Comparison of ENCODE assay signal across 8 cellular contexts in genomic region chr6:100001915-100002388, GRCh38. TPM values are rescaled to one million over a fixed set of nuclear protein-coding genes. Genes with fewer than 3 reads are reported as not detected.
DNase-seq lines count a peak whose midpoint lies in the region; ATAC-seq, FAIRE-seq and TF ChIP-seq lines count a peak whose summit lies in the region.

No MANE protein-coding gene starts in this region.

- 1% methylated on average over 3 of the region's 3 CpGs for WGBS in psoas muscle, 3 donors

- ATAC-seq in GM21717 (IDR thresholded peaks at IDR 0.05; ENCODE audit: unreplicated experiment) (peak; percentile 96), psoas muscle (peak; percentile 76 to 96 (median 84))

- H3K36me3 ChIP-seq in NT2/D1 (ENCODE audit: insufficient read depth, insufficient read length, low read length): no peaks in the 10 kb centered on the region
- no peaks in the 10 kb centered on the region for H3K36me3 ChIP-seq in psoas muscle (ENCODE audit: insufficient read depth in 1 of 2, low read depth in 1 of 2)

- TF ChIP-seq CTCF in psoas muscle (IDR thresholded peaks at IDR 0.05): peak; percentile 94

- peak; percentile 36 for DNase-seq in GM04504 (ENCODE audit: low read depth)
- DNase-seq in HTR-8/SVneo (ENCODE audit: insufficient read length, low spot score): peak; percentile 48
- peak; percentile 22 for DNase-seq in NT2/D1 (ENCODE audit: low read depth, low spot score)
- peak; percentile 45 for DNase-seq in activated naive CD4-positive, alpha-beta T cell treated with Interleukin-2 at 50 U/mL for 16 hours
- DNase-seq in glomerular visceral epithelial cell (ENCODE audit: extremely low spot score): peak; percentile 57
- DNase-seq in psoas muscle: peak; percentile 31 to 66
- no peak for DNase-seq in HuH-7.5 (ENCODE audit: low spot score)

- H3K4me3 ChIP-seq in NT2/D1 (ENCODE audit: insufficient read length, low read depth) (no peak overlapping the region), psoas muscle (no peak overlapping the region)

- H3K4me1 ChIP-seq in NT2/D1 (ENCODE audit: insufficient read depth, insufficient read length): no peaks in the 10 kb centered on the region
- no peaks in the 10 kb centered on the region for H3K4me1 ChIP-seq in psoas muscle

- H3K9me3 ChIP-seq in NT2/D1 (ENCODE audit: insufficient read depth, low read length): no peaks in the 10 kb centered on the region
- H3K9me3 ChIP-seq in psoas muscle: no peaks in the 10 kb centered on the region

- H3K27ac ChIP-seq in psoas muscle: no peak overlapping the region

- H3K9ac ChIP-seq in NT2/D1 (ENCODE audit: insufficient read length, low read depth): no peak overlapping the region

- intact Hi-C loops in psoas muscle (cut with DNase I): loop anchor here (1.0 to 10.0 kb wide), 3 partner anchors 95 to 663 kb away; no protein-coding TSS in a partner anchor

- H3K27me3 ChIP-seq in NT2/D1 (ENCODE audit: insufficient read depth, insufficient read length): no peaks in the 10 kb centered on the region
- H3K27me3 ChIP-seq in psoas muscle (ENCODE audit: insufficient read depth in 3 of 3, low read length in 2 of 3): no peaks in the 10 kb centered on the region

- no peak for FAIRE-seq in HTR-8/SVneo (lab: Jason Lieb, UNC)

RNA-seq across cellular contexts. Expression of gene MCHR2, which starts 7.9 kb away (rescaled TPM):
- not detected for total RNA-seq in psoas muscle
- polyA plus RNA-seq in psoas muscle: not detected
